In the genomic region with DNA sequence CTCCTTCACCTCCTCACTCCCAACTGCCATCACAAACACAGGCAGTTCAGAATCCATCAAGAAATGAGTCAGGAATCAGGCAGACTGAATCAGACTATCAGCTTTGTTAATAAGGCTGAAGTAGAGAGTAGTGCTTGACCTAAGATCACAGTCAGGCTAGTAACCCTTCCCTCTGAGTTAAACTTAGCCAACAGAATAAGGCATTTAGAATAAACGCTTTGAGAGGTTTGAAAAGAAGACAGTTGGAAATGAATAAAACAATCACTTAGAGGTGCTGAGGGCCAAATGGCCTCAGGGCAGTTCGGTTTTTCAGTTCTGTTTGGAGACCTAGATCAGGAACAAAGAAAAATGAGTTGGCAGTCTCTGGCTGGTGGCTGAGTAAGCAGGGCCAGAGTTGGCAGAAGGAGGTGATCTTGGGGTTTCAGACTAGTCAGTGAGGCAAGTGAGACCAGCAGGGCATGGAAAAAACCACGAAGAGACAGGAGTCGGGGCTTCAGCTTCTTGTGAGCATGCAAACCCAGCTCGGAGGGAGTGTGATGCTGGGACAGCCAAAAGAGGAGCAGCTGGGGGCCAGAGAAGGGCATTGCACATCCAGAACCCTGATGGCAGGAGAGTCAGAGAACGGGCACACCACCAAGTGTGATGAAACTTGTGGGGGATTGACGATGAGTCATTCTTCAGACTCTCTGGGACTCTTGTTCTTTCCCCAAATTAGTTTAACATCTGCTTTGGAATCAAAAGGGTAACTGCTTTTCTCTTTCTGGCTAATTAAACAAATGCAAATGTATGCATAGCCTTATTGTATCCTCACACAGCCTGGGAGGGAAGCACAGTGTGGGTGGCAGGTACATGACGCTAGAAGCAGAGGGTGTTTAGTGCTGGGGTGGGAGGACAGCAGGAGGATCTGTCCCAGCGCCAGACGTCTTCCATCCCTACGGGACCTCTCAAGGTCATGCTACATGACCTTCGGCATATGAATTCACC, we compare ENCODE assay signal across 8 cellular contexts. TPM values are rescaled to one million over a fixed set of nuclear protein-coding genes. Genes with fewer than 3 reads are reported as not detected.
DNase-seq lines count a peak whose midpoint lies in the region; ATAC-seq and TF ChIP-seq lines count a peak whose summit lies in the region.

No MANE protein-coding gene starts in this region.

- peaks cover 31% of the 10 kb centered on the region for H3K4me1 ChIP-seq in SJSA1 (replicated peaks)
- H3K4me1 ChIP-seq in parathyroid adenoma, result peaks cover 4% of the 10 kb centered on the region

- H3K9me3 ChIP-seq in SJSA1 (replicated peaks) (no peaks in the 10 kb centered on the region), parathyroid adenoma (ENCODE audit: control insufficient read depth, low read length) (no peaks in the 10 kb centered on the region)

- no peak overlapping the region for H3K4me3 ChIP-seq in SJSA1
- H3K4me3 ChIP-seq in parathyroid adenoma (ENCODE audit: low read depth, low read length), result no peak overlapping the region

- H3K27ac ChIP-seq in SJSA1, result peak overlapping the region; percentile 6
- peak overlapping the region; percentile 17 for H3K27ac ChIP-seq in parathyroid adenoma

- no peak overlapping the region for H2AFZ ChIP-seq in parathyroid adenoma

- H3K36me3 ChIP-seq in SJSA1 (no peaks in the 10 kb centered on the region), parathyroid adenoma (ENCODE audit: control insufficient read depth, insufficient read depth, low read length) (no peaks in the 10 kb centered on the region)

- peak; percentile 12 for DNase-seq in NCI-H345 (lab: John Stamatoyannopoulos, UW)
- DNase-seq in NCI-H345 treated with DMSO at 0.1 percent for 48 hours (lab: John Stamatoyannopoulos, UW; ENCODE audit: unreplicated experiment), result no peak
- peak; percentile 60 to 78 for DNase-seq in SJSA1 (ENCODE audit: low read depth in 1 of 2, low spot score in 2 of 2)
- no peak for DNase-seq in NCI-H2107 treated with DMSO at 0.1 percent for 48 hours (lab: John Stamatoyannopoulos, UW; ENCODE audit: unreplicated experiment)

- no peak for TF ChIP-seq CTCF in parathyroid adenoma (IDR thresholded peaks at IDR 0.05)

- no peaks in the 10 kb centered on the region for H3K79me2 ChIP-seq in parathyroid adenoma

- H3K9ac ChIP-seq in parathyroid adenoma, result no peak overlapping the region

- no peak overlapping the region for H3K4me2 ChIP-seq in parathyroid adenoma (ENCODE audit: low read length)

- no peaks in the 10 kb centered on the region for H3K27me3 ChIP-seq in SJSA1 (replicated peaks)
- no peaks in the 10 kb centered on the region for H3K27me3 ChIP-seq in parathyroid adenoma (ENCODE audit: control insufficient read depth, insufficient read depth, low read length)

- ATAC-seq in HG02798 (IDR thresholded peaks at IDR 0.05; ENCODE audit: poor library complexity, unreplicated experiment) (peak; percentile 58), esophagus mucosa (peak; percentile 81), HG02610 (IDR thresholded peaks at IDR 0.05; ENCODE audit: unreplicated experiment) (no peak)

RNA-seq across cellular contexts. Expression of gene SPECC1, which starts 54.8 kb away (rescaled TPM):
- total RNA-seq in SJSA1 (2014; rRNA removed; shearing (Covaris generic)), result 62.3 and 81.0 TPM in 2 replicates
- total RNA-seq in esophagus mucosa, result 13.8 TPM

Comparison
In these comparisons a context has a peak if more than half of its experiments do, and no peak if none do; other contexts are left out.
1. DNase-seq: peak in NCI-H345 (single experiment) and SJSA1 (2 of 2); none in NCI-H345 treated with DMSO at 0.1 percent for 48 hours (single experiment) and NCI-H2107 treated with DMSO at 0.1 percent for 48 hours (single experiment).